9 cellular contexts compared by ENCODE assay signal in genomic region chr17:77434136-77435114, GRCh38.
DNase-seq lines count a peak whose midpoint lies in the region; ATAC-seq, FAIRE-seq and TF ChIP-seq lines count a peak whose summit lies in the region.
"Had no signal": no experiment of that assay in that cellular context is flagged by ENCODE, and none has a peak within 500 bp of the region (broad histone marks: within the 10 kb centered on the region; RNA-seq: fewer than 3 reads in every experiment).

No MANE protein-coding gene starts in this region.

- no peak for TF ChIP-seq POLR2A in H54 (IDR thresholded peaks at IDR 0.05; ENCODE audit: low read depth, low read length)

- H3K36me3 Mint-ChIP-seq in activated T-cell treated with anti-CD3 and anti-CD28 coated beads, Interleukin-2, amount 50 U/mL, for 4 hours (ENCODE audit: insufficient read depth) = no peaks in the 10 kb centered on the region
- H3K36me3 Mint-ChIP-seq in activated CD8-positive, alpha-beta memory T cell treated with anti-CD3 and anti-CD28 coated beads, Interleukin-2, amount 10 ng/mL, durations not matched to agents 7 days and 5 days = peaks cover 3% of the 10 kb centered on the region
- H3K36me3 Mint-ChIP-seq in immature natural killer cell = peaks cover 0 to 4% (median 0%) of the 10 kb centered on the region in 3 donors

- no peak for FAIRE-seq in H54 (lab: Jason Lieb, UNC)

- no peaks in the 10 kb centered on the region for H3K27me3 Mint-ChIP-seq in activated T-cell treated with anti-CD3 and anti-CD28 coated beads, Interleukin-2, amount 50 U/mL, for 4 hours (ENCODE audit: low read depth)
- no peaks in the 10 kb centered on the region for H3K27me3 Mint-ChIP-seq in activated CD8-positive, alpha-beta memory T cell treated with anti-CD3 and anti-CD28 coated beads, Interleukin-2, amount 10 ng/mL, durations not matched to agents 7 days and 5 days
- peaks cover 0 to 4% (median 2%) of the 10 kb centered on the region in 3 donors for H3K27me3 Mint-ChIP-seq in immature natural killer cell (ENCODE audit: low read depth in 3 of 3)

- H3K4me3 Mint-ChIP-seq in activated T-cell treated with anti-CD3 and anti-CD28 coated beads, Interleukin-2, amount 50 U/mL, for 4 hours = peak overlapping the region; percentile 79
- H3K4me3 Mint-ChIP-seq in activated CD8-positive, alpha-beta memory T cell treated with anti-CD3 and anti-CD28 coated beads, Interleukin-2, amount 10 ng/mL, durations not matched to agents 7 days and 5 days = peak overlapping the region; percentile 65
- peak overlapping the region; percentile 46 to 76 (median 68) for H3K4me3 Mint-ChIP-seq in immature natural killer cell

- ATAC-seq in activated T-cell treated with anti-CD3 and anti-CD28 coated beads, Interleukin-2, amount 50 U/mL, for 4 hours = peak; percentile 3 to 5
- ATAC-seq in activated CD8-positive, alpha-beta memory T cell treated with anti-CD3 and anti-CD28 coated beads, Interleukin-2, amount 10 ng/mL, durations not matched to agents 7 days and 5 days = no peak
- ATAC-seq in stimulated activated naive CD8-positive, alpha-beta T cell treated with anti-CD3 and anti-CD28 coated beads, Interleukin-15, Interleukin-2, amounts not matched to agents 100 U/mL and 50 U/mL, for 24 hours = no peak

- no peak for DNase-seq in activated T-cell treated with anti-CD3 and anti-CD28 coated beads, Interleukin-2, amount 50 U/mL, for 4 hours
- DNase-seq in activated T-cell treated with anti-CD3 and anti-CD28 coated beads, Interleukin-2, amount 50 U/mL, for 1 hour = no peak
- no peak for DNase-seq in activated CD8-positive, alpha-beta memory T cell treated with anti-CD3 and anti-CD28 coated beads, Interleukin-2, amount 10 ng/mL, durations not matched to agents 7 days and 5 days
- DNase-seq in immature natural killer cell (no peak), occipital lobe (lab: John Stamatoyannopoulos, UW) (no peak), H54 (ENCODE audit: insufficient read length, low spot score) (no peak), SKM-1 treated with dmso at 0.1 percent for 144 hours (lab: John Stamatoyannopoulos, UW; ENCODE audit: unreplicated experiment) (no peak)
- peak; percentile 23 for DNase-seq in stimulated activated naive CD8-positive, alpha-beta T cell treated with anti-CD3 and anti-CD28 coated beads, Interleukin-15, Interleukin-2, amounts not matched to agents 100 U/mL and 50 U/mL, for 24 hours
- DNase-seq: Kasumi-1 had no signal

- CTCF ChIA-PET in activated CD8-positive, alpha-beta memory T cell treated with anti-CD3 and anti-CD28 coated beads, Interleukin-2, amount 10 ng/mL, durations not matched to agents 7 days and 5 days (lab: Charles Lee) = interaction anchor here (0.7 to 9.1 kb wide), 10 partner anchors 8 to 52 kb away, joined by 3 to 110 read pairs (median 3); no protein-coding TSS in a partner anchor

- no peaks in the 10 kb centered on the region for H3K9me3 Mint-ChIP-seq in activated T-cell treated with anti-CD3 and anti-CD28 coated beads, Interleukin-2, amount 50 U/mL, for 4 hours
- no peaks in the 10 kb centered on the region for H3K9me3 Mint-ChIP-seq in activated CD8-positive, alpha-beta memory T cell treated with anti-CD3 and anti-CD28 coated beads, Interleukin-2, amount 10 ng/mL, durations not matched to agents 7 days and 5 days (ENCODE audit: low read depth)
- H3K9me3 Mint-ChIP-seq in immature natural killer cell = no peaks in the 10 kb centered on the region

- H3K4me1 Mint-ChIP-seq in activated T-cell treated with anti-CD3 and anti-CD28 coated beads, Interleukin-2, amount 50 U/mL, for 4 hours (ENCODE audit: low read depth) = peaks cover 87% of the 10 kb centered on the region
- peaks cover 86% of the 10 kb centered on the region for H3K4me1 Mint-ChIP-seq in activated CD8-positive, alpha-beta memory T cell treated with anti-CD3 and anti-CD28 coated beads, Interleukin-2, amount 10 ng/mL, durations not matched to agents 7 days and 5 days
- peaks cover 77 to 83% of the 10 kb centered on the region in 2 donors for H3K4me1 Mint-ChIP-seq in immature natural killer cell

- peak overlapping the region; percentile 79 for H3K27ac Mint-ChIP-seq in activated CD8-positive, alpha-beta memory T cell treated with anti-CD3 and anti-CD28 coated beads, Interleukin-2, amount 10 ng/mL, durations not matched to agents 7 days and 5 days
- H3K27ac Mint-ChIP-seq in immature natural killer cell = peak overlapping the region; percentile 39 to 89 (median 84)

Comparison
In these comparisons a context has a peak if more than half of its experiments do, and no peak if none do; other contexts are left out.
1. ATAC-seq: peak in activated T-cell treated with anti-CD3 and anti-CD28 coated beads, Interleukin-2, amount 50 U/mL, for 4 hours (2 of 2); none in activated CD8-positive, alpha-beta memory T cell treated with anti-CD3 and anti-CD28 coated beads, Interleukin-2, amount 10 ng/mL, durations not matched to agents 7 days and 5 days (single experiment) and stimulated activated naive CD8-positive, alpha-beta T cell treated with anti-CD3 and anti-CD28 coated beads, Interleukin-15, Interleukin-2, amounts not matched to agents 100 U/mL and 50 U/mL, for 24 hours (single experiment).
2. Peak in every context shown above with its lines, with median percentiles within 50 percentile points of each other: H3K4me3 Mint-ChIP-seq.